ENCODE assay signal across 26 cellular contexts in the genomic region with DNA sequence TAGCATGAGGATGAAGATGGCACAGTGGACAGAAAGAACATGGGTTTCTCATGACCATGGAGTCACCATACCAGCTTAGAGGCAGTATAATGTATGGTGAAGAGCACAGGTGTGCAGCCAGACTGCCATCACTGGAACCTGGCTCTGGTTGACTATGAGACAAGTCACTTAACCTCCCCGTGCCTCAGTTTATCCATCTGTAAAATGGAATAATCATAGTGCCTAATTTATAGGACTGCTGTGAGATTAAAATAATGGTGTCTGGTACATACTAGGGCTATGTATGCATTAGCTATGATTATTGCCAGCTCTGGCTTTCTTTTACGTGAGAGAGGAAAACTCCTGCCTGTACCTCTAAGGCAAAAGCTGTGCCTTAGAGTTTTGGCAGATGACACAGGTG.
"Had no signal": no experiment of that assay in that cellular context is flagged by ENCODE, and none has a peak within 500 bp of the region (broad histone marks: within the 10 kb centered on the region; RNA-seq: fewer than 3 reads in every experiment).

No MANE protein-coding gene starts in this region.

- FAIRE-seq: urothelium cell line had no signal

- H3K36me3 ChIP-seq: uterus had no signal

- H3K4me3 ChIP-seq: stomach, suprapubic skin, testis, thoracic aorta, thyroid gland, tibial artery, tibial nerve, transverse colon, upper lobe of left lung, upper lobe of right lung, uterus, vagina had no signal

- ATAC-seq: stimulated activated effector memory CD8-positive, alpha-beta T cell treated with anti-CD3 and anti-CD28 coated beads, Interleukin-12 subunit alpha, Interleukin-12 subunit beta, amount 100 ng/mL, for 72 hours; stimulated activated memory B cell treated with anti-CD40 and anti-IgM and Interleukin-4, amounts not matched to agents 10 μg/mL and 1 μg/mL and 100 μg/mL, for 72 hours; stimulated activated naive B cell treated with anti-CD40 and anti-IgM and Interleukin-4, amounts not matched to agents 10 μg/mL and 1 μg/mL and 100 μg/mL, for 72 hours; stimulated activated naive CD8-positive, alpha-beta T cell treated with anti-CD3 and anti-CD28 coated beads, Interleukin-15, amount 100 ng/mL, for 72 hours; stimulated activated naive CD8-positive, alpha-beta T cell treated with anti-CD3 and anti-CD28 coated beads, Interleukin-15, Interleukin-2, amounts not matched to agents 100 U/mL and 50 U/mL, for 24 hours; upper lobe of right lung had no signal

- H3K27me3 ChIP-seq: stomach, suprapubic skin, testis, thyroid gland, tibial artery, tibial nerve, transverse colon, upper lobe of left lung, upper lobe of right lung, uterus, vagina had no signal

- H3K9me3 ChIP-seq: stomach, suprapubic skin, testis, thoracic aorta, thyroid gland, tibial artery, tibial nerve, transverse colon, upper lobe of left lung, upper lobe of right lung, uterus, vagina had no signal

- DNase-seq: stimulated activated CD4-positive, alpha-beta T cell treated with anti-CD3 and anti-CD28 coated beads, Interleukin-2, amount 100 ng/mL, for 48 hours; stimulated activated CD4-positive, alpha-beta T cell treated with anti-CD3 and anti-CD28 coated beads, Interleukin-4, amount 100 ng/mL, for 1 hour; stimulated activated CD4-positive, alpha-beta T cell treated with anti-CD3 and anti-CD28 coated beads, Interleukin-4, amount 100 ng/mL, for 24 hours; stimulated activated CD4-positive, alpha-beta T cell treated with anti-CD3 and anti-CD28 coated beads, Interleukin-4, amount 100 ng/mL, for 4 hours; stimulated activated naive B cell treated with anti-CD40 and anti-IgM and Interleukin-4, amounts not matched to agents 10 μg/mL and 1 μg/mL and 100 μg/mL, for 72 hours; stimulated activated naive CD4-positive, alpha-beta T cell; stimulated activated naive CD4-positive, alpha-beta T cell treated with Interleukin-2 at 50 U/mL for 16 hours; stimulated activated naive CD8-positive, alpha-beta T cell treated with anti-CD3 and anti-CD28 coated beads, Interleukin-15, amount 100 ng/mL, for 72 hours; stimulated activated naive CD8-positive, alpha-beta T cell treated with anti-CD3 and anti-CD28 coated beads, Interleukin-15, Interleukin-2, amounts not matched to agents 100 U/mL and 50 U/mL, for 24 hours; stomach; substantia nigra; testis; thyroid gland; tibial artery; transverse colon; trophoblast cell; upper lobe of left lung; upper lobe of right lung; uterus had no signal

- H3K27ac ChIP-seq: stomach, suprapubic skin, testis, thoracic aorta, thyroid gland, tibial artery, tibial nerve, transverse colon, upper lobe of left lung, upper lobe of right lung, uterus, vagina had no signal

- H3K4me1 ChIP-seq: stomach, suprapubic skin, testis, tibial artery, tibial nerve, transverse colon, upper lobe of left lung, upper lobe of right lung, uterus, vagina had no signal
